In the genomic region with DNA sequence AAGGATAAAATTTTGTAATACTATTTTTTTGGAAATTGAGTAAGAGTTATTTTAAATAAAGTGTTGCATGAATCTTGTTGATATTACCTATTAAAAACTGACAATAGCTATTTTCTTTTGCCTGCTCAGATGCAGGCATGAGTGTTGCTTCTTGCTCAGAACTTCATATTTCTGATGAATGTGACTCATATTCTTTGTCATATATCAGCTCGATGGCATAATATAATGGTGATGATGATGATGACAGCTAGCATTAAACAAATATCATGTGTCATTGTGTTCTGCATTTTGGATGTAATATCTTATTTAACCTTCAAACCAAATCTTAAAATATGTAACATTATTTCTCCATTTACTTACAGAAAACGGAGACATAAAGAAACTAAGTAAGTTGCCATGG, we compare ENCODE assay signal across 26 cellular contexts.
"Had no signal": no experiment of that assay in that cellular context is flagged by ENCODE, and none has a peak within 500 bp of the region (broad histone marks: within the 10 kb centered on the region; RNA-seq: fewer than 3 reads in every experiment).

No MANE protein-coding gene starts in this region.

- H3K4me3 ChIP-seq: coronary artery, dorsolateral prefrontal cortex, esophagus squamous epithelium, gastrocnemius medialis, heart right ventricle, left lung, lower lobe of right lung, mucosa of descending colon had no signal

- H3K4me1 ChIP-seq: esophagus squamous epithelium, gastrocnemius medialis, heart right ventricle, left lung, lower lobe of right lung had no signal

- H3K27me3 ChIP-seq: esophagus squamous epithelium, gastrocnemius medialis, heart right ventricle, left lung had no signal

- DNase-seq: dermis blood vessel endothelial cell; dorsolateral prefrontal cortex; effector CD4-positive, alpha-beta T cell; effector memory CD4-positive, alpha-beta T cell; erythroblast; esophagus squamous epithelium; foreskin fibroblast; foreskin melanocyte; gastrocnemius medialis; glutamatergic neuron; head of caudate nucleus; heart right ventricle; hippocampal formation; left cardiac atrium; left lung; left ventricle myocardium superior; lower lobe of right lung; mesenchymal stem cell; mucosa of descending colon; naive B cell had no signal

- H3K27ac ChIP-seq: coronary artery, dorsolateral prefrontal cortex, epithelial cell of prostate, esophagus squamous epithelium, gastrocnemius medialis, heart right ventricle, left lung, lower lobe of right lung had no signal

- FAIRE-seq: endothelial cell of umbilical vein, islet of Langerhans, keratinocyte had no signal

- H3K36me3 ChIP-seq: esophagus squamous epithelium, gastrocnemius medialis, heart right ventricle, left lung, lower lobe of right lung had no signal

- H3K9me3 ChIP-seq: esophagus squamous epithelium, gastrocnemius medialis, lower lobe of right lung, mucosa of descending colon had no signal

- ATAC-seq: esophagus mucosa, gastrocnemius medialis, heart right ventricle, left cardiac atrium, left lung, left ventricle myocardium superior, lower lobe of right lung, mucosa of descending colon had no signal
